ENCODE assay signal across 1 cellular context in the genomic region with DNA sequence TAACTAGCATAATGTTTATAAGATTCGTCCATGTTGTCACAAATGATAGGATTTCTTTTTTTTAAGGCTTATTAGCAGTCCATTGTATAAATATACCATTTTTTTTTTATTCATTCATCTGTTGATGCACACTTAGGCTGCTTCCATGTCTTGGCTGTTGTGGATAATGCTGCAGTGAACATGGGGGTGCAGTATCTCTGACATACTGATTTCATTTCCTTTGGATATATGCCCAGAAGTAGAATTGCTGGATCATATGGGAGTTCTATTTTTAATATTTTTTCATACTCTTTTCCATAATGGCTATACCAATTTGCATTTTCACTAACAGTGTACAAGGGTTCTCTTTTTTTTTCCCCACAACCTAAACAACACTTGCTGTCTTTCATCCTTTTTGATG.
TF ChIP-seq lines count a peak whose summit lies in the region.

No MANE protein-coding gene starts in this region.

TF ChIP-seq in IMR-90, 13 proteins besides CTCF, POLR2A, EP300 and RAD21:
- TF ChIP-seq RFX5 (IDR thresholded peaks at IDR 0.05; ENCODE audit: low read depth, low read length): no peak
- TF ChIP-seq, protein P1, sequence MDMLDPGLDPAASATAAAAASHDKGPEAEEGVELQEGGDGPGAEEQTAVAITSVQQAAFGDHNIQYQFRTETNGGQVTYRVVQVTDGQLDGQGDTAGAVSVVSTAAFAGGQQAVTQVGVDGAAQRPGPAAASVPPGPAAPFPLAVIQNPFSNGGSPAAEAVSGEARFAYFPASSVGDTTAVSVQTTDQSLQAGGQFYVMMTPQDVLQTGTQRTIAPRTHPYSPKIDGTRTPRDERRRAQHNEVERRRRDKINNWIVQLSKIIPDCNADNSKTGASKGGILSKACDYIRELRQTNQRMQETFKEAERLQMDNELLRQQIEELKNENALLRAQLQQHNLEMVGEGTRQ (IDR thresholded peaks at IDR 0.05; ENCODE audit: low read depth, low read length): no peak
- TF ChIP-seq SMC3 (IDR thresholded peaks at IDR 0.05; ENCODE audit: low read depth, low read length): no peak
- TF ChIP-seq FOS (IDR thresholded peaks at IDR 0.05; ENCODE audit: low read depth, low read length): no peak
- TF ChIP-seq CHD1 (IDR thresholded peaks at IDR 0.05; ENCODE audit: low read depth, low read length): no peak
- TF ChIP-seq, protein P2, sequence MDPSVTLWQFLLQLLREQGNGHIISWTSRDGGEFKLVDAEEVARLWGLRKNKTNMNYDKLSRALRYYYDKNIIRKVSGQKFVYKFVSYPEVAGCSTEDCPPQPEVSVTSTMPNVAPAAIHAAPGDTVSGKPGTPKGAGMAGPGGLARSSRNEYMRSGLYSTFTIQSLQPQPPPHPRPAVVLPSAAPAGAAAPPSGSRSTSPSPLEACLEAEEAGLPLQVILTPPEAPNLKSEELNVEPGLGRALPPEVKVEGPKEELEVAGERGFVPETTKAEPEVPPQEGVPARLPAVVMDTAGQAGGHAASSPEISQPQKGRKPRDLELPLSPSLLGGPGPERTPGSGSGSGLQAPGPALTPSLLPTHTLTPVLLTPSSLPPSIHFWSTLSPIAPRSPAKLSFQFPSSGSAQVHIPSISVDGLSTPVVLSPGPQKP (IDR thresholded peaks at IDR 0.05; ENCODE audit: borderline replicate concordance, low read depth, low read length): no peak
- no peak for TF ChIP-seq MXI1 (IDR thresholded peaks at IDR 0.05; ENCODE audit: borderline replicate concordance, low read depth, low read length)
- no peak for TF ChIP-seq MAFK (IDR thresholded peaks at IDR 0.05; ENCODE audit: low read depth, low read length)
- no peak for TF ChIP-seq RCOR1 (IDR thresholded peaks at IDR 0.05; ENCODE audit: insufficient replicate concordance, low read length)
